ENCODE assay signal across 8 cellular contexts in genomic region chr12:29427964-29428363, GRCh38. TPM values are rescaled to one million over a fixed set of nuclear protein-coding genes. Genes with fewer than 3 reads are reported as not detected.
DNase-seq lines count a peak whose midpoint lies in the region; ATAC-seq and TF ChIP-seq lines count a peak whose summit lies in the region.

No MANE protein-coding gene starts in this region.

- H3K4me1 Mint-ChIP-seq in activated naive CD8-positive, alpha-beta T cell treated with anti-CD3 and anti-CD28 coated beads, Interleukin-2, amount 50 U/mL, for 24 hours, result peaks cover 6% of the 10 kb centered on the region
- peaks cover 7% of the 10 kb centered on the region for H3K4me1 Mint-ChIP-seq in activated naive CD8-positive, alpha-beta T cell treated with anti-CD3 and anti-CD28 coated beads for 36 hours

- H3K9ac ChIP-seq in OCI-LY1 (ENCODE audit: low read length), result no peak overlapping the region

- H3K4me3 Mint-ChIP-seq in activated naive CD8-positive, alpha-beta T cell treated with anti-CD3 and anti-CD28 coated beads, Interleukin-2, amount 50 U/mL, for 24 hours, result no peak overlapping the region
- H3K4me3 Mint-ChIP-seq in activated naive CD8-positive, alpha-beta T cell treated with anti-CD3 and anti-CD28 coated beads for 36 hours, result no peak overlapping the region

- no peak overlapping the region for H3K27ac Mint-ChIP-seq in activated naive CD8-positive, alpha-beta T cell treated with anti-CD3 and anti-CD28 coated beads, Interleukin-2, amount 50 U/mL, for 24 hours
- no peak overlapping the region for H3K27ac Mint-ChIP-seq in activated naive CD8-positive, alpha-beta T cell treated with anti-CD3 and anti-CD28 coated beads for 36 hours

- no peaks in the 10 kb centered on the region for H3K27me3 ChIP-seq in OCI-LY1 (ENCODE audit: insufficient read depth, low read length)

- no peaks in the 10 kb centered on the region for H3K9me2 ChIP-seq in OCI-LY1 (ENCODE audit: low read depth, low read length)

- no peak overlapping the region for H2AFZ ChIP-seq in OCI-LY1 (ENCODE audit: low read length)

- no peaks in the 10 kb centered on the region for H3F3A ChIP-seq in OCI-LY1 (ENCODE audit: insufficient read depth, low read length)

- peaks cover 8% of the 10 kb centered on the region for H3K27me3 Mint-ChIP-seq in activated naive CD8-positive, alpha-beta T cell treated with anti-CD3 and anti-CD28 coated beads, Interleukin-2, amount 50 U/mL, for 24 hours
- H3K27me3 Mint-ChIP-seq in activated naive CD8-positive, alpha-beta T cell treated with anti-CD3 and anti-CD28 coated beads for 36 hours, result no peaks in the 10 kb centered on the region

- no peak overlapping the region for H3K4me3 ChIP-seq in OCI-LY1 (ENCODE audit: low read depth, low read length, poor library complexity, severe bottlenecking)

- no peak for DNase-seq in activated naive CD8-positive, alpha-beta T cell treated with anti-CD3 and anti-CD28 coated beads, Interleukin-2, amount 50 U/mL, for 24 hours
- DNase-seq in activated naive CD8-positive, alpha-beta T cell treated with anti-CD3 and anti-CD28 coated beads for 36 hours, result no peak
- DNase-seq in inferior parietal cortex (ENCODE audit: extremely low spot score), result peak; percentile 7
- no peak for DNase-seq in mesenteric fat pad (ENCODE audit: low spot score)
- DNase-seq in NCI-H2107 treated with DMSO at 0.1 percent for 48 hours (lab: John Stamatoyannopoulos, UW; ENCODE audit: unreplicated experiment), result no peak
- no peak for DNase-seq in effector CD8-positive, alpha-beta T cell (lab: John Stamatoyannopoulos, UW)

- no peaks in the 10 kb centered on the region for H3K36me3 Mint-ChIP-seq in activated naive CD8-positive, alpha-beta T cell treated with anti-CD3 and anti-CD28 coated beads, Interleukin-2, amount 50 U/mL, for 24 hours (ENCODE audit: low read depth)
- no peaks in the 10 kb centered on the region for H3K36me3 Mint-ChIP-seq in activated naive CD8-positive, alpha-beta T cell treated with anti-CD3 and anti-CD28 coated beads for 36 hours

- H3K27ac ChIP-seq in OCI-LY1 (ENCODE audit: low read depth, low read length, poor library complexity, severe bottlenecking), result no peak overlapping the region

- no peaks in the 10 kb centered on the region for H3K36me3 ChIP-seq in OCI-LY1 (ENCODE audit: insufficient read depth, low read length)

- H3K4me2 ChIP-seq in OCI-LY1 (ENCODE audit: low read length), result no peak overlapping the region

- peaks cover 5% of the 10 kb centered on the region for H3K4me1 ChIP-seq in OCI-LY1 (ENCODE audit: insufficient read depth, low read length, severe bottlenecking)

- H3K9me3 Mint-ChIP-seq in activated naive CD8-positive, alpha-beta T cell treated with anti-CD3 and anti-CD28 coated beads, Interleukin-2, amount 50 U/mL, for 24 hours, result no peaks in the 10 kb centered on the region
- H3K9me3 Mint-ChIP-seq in activated naive CD8-positive, alpha-beta T cell treated with anti-CD3 and anti-CD28 coated beads for 36 hours, result peaks cover 3% of the 10 kb centered on the region

- H4K20me1 ChIP-seq in OCI-LY1 (ENCODE audit: insufficient read depth, low read length), result no peaks in the 10 kb centered on the region

- no peaks in the 10 kb centered on the region for H3K9me3 ChIP-seq in OCI-LY1 (ENCODE audit: low read length)

- peak; percentile 60 for ATAC-seq in activated naive CD8-positive, alpha-beta T cell treated with anti-CD3 and anti-CD28 coated beads, Interleukin-2, amount 50 U/mL, for 24 hours
- ATAC-seq in HG02885 (IDR thresholded peaks at IDR 0.05; ENCODE audit: poor library complexity, unreplicated experiment), result peak; percentile 99

- no peaks in the 10 kb centered on the region for H3K79me2 ChIP-seq in OCI-LY1 (ENCODE audit: insufficient read depth, low read length)

- TF ChIP-seq CTCF in OCI-LY1 (IDR thresholded peaks at IDR 0.05; ENCODE audit: low read length), result peak; percentile 42; the same call in 1 of the 2 replicates

RNA-seq across cellular contexts. Expression of gene ERGIC2, which starts 47.0 kb away (rescaled TPM):
- 100 to 1,000 TPM; 122 to 126 TPM for total RNA-seq in activated naive CD8-positive, alpha-beta T cell treated with anti-CD3 and anti-CD28 coated beads for 36 hours
- 94.4 TPM for total RNA-seq in mesenteric fat pad
